Comparison of ENCODE assay signal across 29 cellular contexts in genomic region chr7:138029126-138029525, GRCh38. TPM values are rescaled to one million over a fixed set of nuclear protein-coding genes. Genes with fewer than 3 reads are reported as not detected.
A peak's percentile ranks its signal among the peaks of the same experiment; 100 is the strongest.
DNase-seq lines count a peak whose midpoint lies in the region; ATAC-seq, FAIRE-seq and TF ChIP-seq lines count a peak whose summit lies in the region.
"Had no signal": no experiment of that assay in that cellular context is flagged by ENCODE, and none has a peak within 500 bp of the region (broad histone marks: within the 10 kb centered on the region; RNA-seq: fewer than 3 reads in every experiment).

No MANE protein-coding gene starts in this region.

- H3K36me3 ChIP-seq in Caco-2 (ENCODE audit: control insufficient read depth, insufficient read depth, low read length) (no peaks in the 10 kb centered on the region; the same call in 1 of the 2 replicates), H1 (ENCODE audit: control insufficient read depth in 2 of 4, insufficient read depth in 4 of 4, low read length in 3 of 4) (peaks cover 0 to 7% (median 0%) of the 10 kb centered on the region in 4 experiments; a peak in 1 of 8 replicates), pancreas (no peaks in the 10 kb centered on the region), spleen (no peaks in the 10 kb centered on the region)
- H3K36me3 ChIP-seq: BLaER1, HAP-1, SJCRH30 had no signal

- H3K9me3 Mint-ChIP-seq in Caco-2 (ENCODE audit: unreplicated experiment), result peaks cover 44% of the 10 kb centered on the region
- peaks cover 24% of the 10 kb centered on the region for H3K9me3 Mint-ChIP-seq in nephron progenitor cell
- H3K9me3 Mint-ChIP-seq in naive thymus-derived CD8-positive, alpha-beta T cell, result peaks cover 0 to 14% (median 6%) of the 10 kb centered on the region in 9 donors
- H3K9me3 Mint-ChIP-seq: HFFc6 had no signal

- peaks cover 49% of the 10 kb centered on the region for H3K4me1 ChIP-seq in Caco-2
- H3K4me1 ChIP-seq in H1 (replicated peaks in 1 of 4; ENCODE audit: control insufficient read depth in 3 of 4, insufficient read depth in 4 of 4, low read length in 3 of 4), result peaks cover 2 to 12% (median 7%) of the 10 kb centered on the region in 4 experiments; a peak in 6 of 7 replicates
- H3K4me1 ChIP-seq in pancreas, result no peaks in the 10 kb centered on the region
- peaks cover 0 to 24% (median 0%) of the 10 kb centered on the region in 6 donors for H3K4me1 ChIP-seq in spleen
- H3K4me1 ChIP-seq: BLaER1, SJCRH30 had no signal

- H3K27me3 Mint-ChIP-seq in Caco-2 (ENCODE audit: insufficient read depth, unreplicated experiment), result no peaks in the 10 kb centered on the region
- H3K27me3 Mint-ChIP-seq in nephron progenitor cell (ENCODE audit: low read depth, poor library complexity), result peaks cover 2% of the 10 kb centered on the region
- no peaks in the 10 kb centered on the region for H3K27me3 Mint-ChIP-seq in naive thymus-derived CD8-positive, alpha-beta T cell
- H3K27me3 Mint-ChIP-seq: CD4-positive, CD25-positive, alpha-beta regulatory T cell had no signal

- H4K5ac ChIP-seq in H1 (ENCODE audit: insufficient read length, low read depth, low read length), result no peak overlapping the region

- H3K79me1 ChIP-seq in H1 (ENCODE audit: low read depth, low read length), result no peaks in the 10 kb centered on the region

- no peak for FAIRE-seq in H1 (lab: Jason Lieb, UNC)
- no peak for FAIRE-seq in pancreas (lab: Jason Lieb, UNC)
- FAIRE-seq: D721Med, GM18507 had no signal

- H3K4me1 Mint-ChIP-seq in Caco-2 (ENCODE audit: low read depth, unreplicated experiment), result peaks cover 42% of the 10 kb centered on the region
- no peaks in the 10 kb centered on the region for H3K4me1 Mint-ChIP-seq in nephron progenitor cell
- H3K4me1 Mint-ChIP-seq in naive thymus-derived CD8-positive, alpha-beta T cell, result peaks cover 0 to 36% (median 2%) of the 10 kb centered on the region in 4 donors

- no peaks in the 10 kb centered on the region for H3K27me3 ChIP-seq in Caco-2 (replicated peaks; ENCODE audit: control insufficient read depth, insufficient read depth, low read length)
- no peaks in the 10 kb centered on the region for H3K27me3 ChIP-seq in H1 (replicated peaks in 1 of 4; ENCODE audit: control insufficient read depth in 3 of 4, extremely low read depth in 1 of 4, insufficient read depth in 3 of 4, low read length in 3 of 4)
- no peaks in the 10 kb centered on the region for H3K27me3 ChIP-seq in pancreas
- no peaks in the 10 kb centered on the region for H3K27me3 ChIP-seq in spleen (replicated peaks in 1 of 7)
- H3K27me3 ChIP-seq: BLaER1, SJCRH30 had no signal

- H3K4me3 Mint-ChIP-seq in Caco-2 (ENCODE audit: unreplicated experiment) (no peak overlapping the region), nephron progenitor cell (no peak overlapping the region)
- no peak overlapping the region for H3K4me3 Mint-ChIP-seq in naive thymus-derived CD8-positive, alpha-beta T cell
- H3K4me3 Mint-ChIP-seq: CD4-positive, CD25-positive, alpha-beta regulatory T cell; HFFc6 had no signal

- WGBS in H1 (ENCODE audit: extremely low coverage in 1 of 2, insufficient coverage in 1 of 2, insufficient read length in 1 of 2, insufficient replicate concordance in 2 of 2, low coverage in 1 of 2, low lambda C conversion rate in 2 of 2, missing lambda C conversion rate in 1 of 2), 2 experiments, result 90% methylated on average over 4 of the region's 4 CpGs; no CpG with 5 or more reads in 1 of the 2 experiments
- WGBS in pancreas, 2 donors, result 86 to 87% methylated on average over 4 of the region's 4 CpGs
- WGBS in spleen, 5 donors, result 80 to 91% (median 86%) methylated on average over 4 of the region's 4 CpGs

- CTCF ChIA-PET in Caco-2 (lab: Charles Lee) (no interaction called here), H1 (lab: Charles Lee; ENCODE audit: partially characterized antibody) (no interaction called here)

- intact Hi-C loops in Caco-2 (cut with micrococcal nuclease; ENCODE audit: unreplicated experiment) (no loop called here), pancreas (cut with DNase I) (no loop called here), spleen (cut with DNase I; ENCODE audit: low total_unique reads) (no loop called here)

- H3K27ac ChIP-seq in VCaP (peak overlapping the region; percentile 24; the same call in 1 of the 2 replicates), H1 (ENCODE audit: low read depth, low read length) (no peak overlapping the region), pancreas (no peak overlapping the region), spleen (peak overlapping the region in 1 of 8 donors; percentile 28)
- H3K27ac ChIP-seq: BLaER1, KMS-11, SJCRH30 had no signal

- H3K36me3 Mint-ChIP-seq in Caco-2 (ENCODE audit: insufficient read depth, unreplicated experiment) (no peaks in the 10 kb centered on the region), nephron progenitor cell (ENCODE audit: low read depth) (no peaks in the 10 kb centered on the region)
- peaks cover 0 to 11% (median 4%) of the 10 kb centered on the region in 3 donors for H3K36me3 Mint-ChIP-seq in naive thymus-derived CD8-positive, alpha-beta T cell
- H3K36me3 Mint-ChIP-seq: CD4-positive, CD25-positive, alpha-beta regulatory T cell had no signal

- no peak overlapping the region for H3K4me2 ChIP-seq in H1 (ENCODE audit: insufficient read depth in 1 of 2, low read depth in 2 of 2, low read length in 2 of 2)
- H3K4me2 ChIP-seq: BLaER1, KMS-11, PC-9 had no signal

- TF ChIP-seq POLR2A in H1 (IDR thresholded peaks at IDR 0.05; ENCODE audit: control extremely low read depth in 1 of 2, low read depth in 2 of 2, low read length in 2 of 2) (no peak), spleen (IDR thresholded peaks at IDR 0.05) (no peak)

- H3K4me3 ChIP-seq in Caco-2 (ENCODE audit: low read depth, low read length) (no peak overlapping the region), H1 (ENCODE audit: extremely low read depth in 1 of 4, insufficient read depth in 2 of 4, low read depth in 3 of 4, low read length in 4 of 4) (no peak overlapping the region), pancreas (no peak overlapping the region), spleen (no peak overlapping the region)
- H3K4me3 ChIP-seq: BLaER1, HAP-1, PC-9, SJCRH30 had no signal

- no peak overlapping the region for H4K8ac ChIP-seq in H1 (ENCODE audit: extremely low read depth, insufficient read depth, low read length)

- H3K27ac Mint-ChIP-seq in Caco-2 (ENCODE audit: unreplicated experiment) (peak overlapping the region; percentile 57), nephron progenitor cell (peak overlapping the region; percentile 14)
- H3K27ac Mint-ChIP-seq in naive thymus-derived CD8-positive, alpha-beta T cell, result peak overlapping the region in 1 of 10 donors; percentile 36
- H3K27ac Mint-ChIP-seq: CD4-positive, CD25-positive, alpha-beta regulatory T cell; HFFc6 had no signal

- peak overlapping the region; percentile 23; the same call in 1 of the 2 replicates for H2BK20ac ChIP-seq in H1 (ENCODE audit: low read length)

- TF ChIP-seq CTCF in Caco-2 (IDR thresholded peaks at IDR 0.05; ENCODE audit: insufficient read depth in 1 of 2, low read depth in 1 of 2, low read length in 1 of 2, severe bottlenecking in 1 of 2, unreplicated experiment in 1 of 2) (no peak), VCaP (conservative IDR thresholded peaks at IDR 0.05) (no peak), H1 (IDR thresholded peaks at IDR 0.05; ENCODE audit: control extremely low read depth in 1 of 3, insufficient read depth in 1 of 3, low read depth in 1 of 3, low read length in 3 of 3) (no peak), nephron progenitor cell (IDR thresholded peaks at IDR 0.05) (no peak), pancreas (IDR thresholded peaks at IDR 0.05) (no peak), spleen (IDR thresholded peaks at IDR 0.05 in 8 of 11, conservative IDR thresholded peaks at IDR 0.05 in 3 of 11) (no peak)

- H3K23me2 ChIP-seq in H1 (ENCODE audit: low read depth, low read length), result no peaks in the 10 kb centered on the region

- DNase-seq in Caco-2 (no peak), H1 (ENCODE audit: low read depth in 1 of 2, low spot score in 2 of 2) (no peak), nephron progenitor cell (no peak), NCI-H1092 treated with DMSO at 0.1 percent for 48 hours (lab: John Stamatoyannopoulos, UW) (no peak), pancreas (no peak), spleen (no peak)
- no peak for DNase-seq in naive thymus-derived CD8-positive, alpha-beta T cell
- DNase-seq: 8988T; ACHN; CD4-positive, CD25-positive, alpha-beta regulatory T cell; HFFc6; IMR-90; NCI-H1092; NCI-H1436; NCI-H187; NCI-H2171 treated with DMSO at 0.1 percent for 48 hours; NCI-H524 treated with DMSO at 0.1 percent for 48 hours; NCI-H774; PC-9; SJCRH30 had no signal

- H3K14ac ChIP-seq in H1 (ENCODE audit: insufficient read length), result no peak overlapping the region

- no TSS peak for BruUV-seq in Caco-2 (replicated peaks; lab: Mats Ljungman, UMichigan)

- H2BK5ac ChIP-seq in H1 (ENCODE audit: low read depth, low read length), result no peak overlapping the region

- TF ChIP-seq EP300 in H1 (IDR thresholded peaks at IDR 0.05; ENCODE audit: borderline replicate concordance in 1 of 2, low read depth in 2 of 2, low read length in 2 of 2), result no peak

- H3K9ac ChIP-seq in H1 (replicated peaks in 1 of 4; ENCODE audit: extremely low read depth in 1 of 4, low read depth in 3 of 4, low read length in 3 of 4), result no peak overlapping the region
- H3K9ac ChIP-seq: BLaER1, KMS-11 had no signal

- H3K56ac ChIP-seq in H1 (replicated peaks; ENCODE audit: insufficient read length, low read depth, low read length), result no peak overlapping the region

- no peak overlapping the region for H3K23ac ChIP-seq in H1 (ENCODE audit: insufficient read length)

- POLR2A ChIA-PET in Caco-2 (lab: Charles Lee), result no interaction called here
- POLR2A ChIA-PET in H1 (lab: Charles Lee; ENCODE audit: partially characterized antibody), result no interaction called here
- POLR2A ChIA-PET in naive thymus-derived CD8-positive, alpha-beta T cell (lab: Charles Lee), result no interaction called here

- peaks cover 14% of the 10 kb centered on the region; the same call in 1 of the 2 replicates for H3K9me3 ChIP-seq in Caco-2
- H3K9me3 ChIP-seq in H1 (ENCODE audit: insufficient read depth in 2 of 2, low read depth in 1 of 2, low read length in 1 of 2), result peaks cover 16% of the 10 kb centered on the region in 2 experiments; a peak in 3 of 4 replicates
- H3K9me3 ChIP-seq in pancreas, result no peaks in the 10 kb centered on the region
- peaks cover 0 to 12% (median 4%) of the 10 kb centered on the region in 8 donors for H3K9me3 ChIP-seq in spleen
- H3K9me3 ChIP-seq: HAP-1 had no signal

- no peak overlapping the region for H2AK5ac ChIP-seq in H1 (ENCODE audit: low read depth, low read length)

- H2BK120ac ChIP-seq in H1 (replicated peaks; ENCODE audit: low read depth, low read length), result peak overlapping the region; percentile 65

- H4K20me1 ChIP-seq in H1 (replicated peaks in 1 of 2; ENCODE audit: control insufficient read depth in 1 of 2, insufficient read depth in 2 of 2, low read length in 2 of 2), result no peaks in the 10 kb centered on the region
- H4K20me1 ChIP-seq: BLaER1 had no signal

- no peak overlapping the region for H2BK15ac ChIP-seq in H1 (ENCODE audit: low read length)

- no peak overlapping the region for H2AFZ ChIP-seq in H1 (ENCODE audit: low read length)
- H2AFZ ChIP-seq: PC-9 had no signal

- no peak for TF ChIP-seq RAD21 in H1 (IDR thresholded peaks at IDR 0.05 in 1 of 2, conservative IDR thresholded peaks at IDR 0.05 in 1 of 2; ENCODE audit: low read depth in 2 of 2, low read length in 2 of 2)

- H3K18ac ChIP-seq in H1 (ENCODE audit: extremely low read depth, low read length), result peak overlapping the region; percentile 4; the same call in 1 of the 2 replicates

- H3K79me2 ChIP-seq in H1 (ENCODE audit: control insufficient read depth in 1 of 2, insufficient read depth in 2 of 2, low read length in 2 of 2), result no peaks in the 10 kb centered on the region

- H2BK12ac ChIP-seq in H1 (ENCODE audit: low read depth, low read length), result no peak overlapping the region

- no peak overlapping the region for H4K91ac ChIP-seq in H1 (replicated peaks; ENCODE audit: insufficient read length, low read length)

- no peak for ATAC-seq in naive thymus-derived CD8-positive, alpha-beta T cell
- no peak for ATAC-seq in pancreas
- ATAC-seq: Right ventricle myocardium inferior, SK-N-SH treated with all-trans-retinoic acid at 6 μM for 48 hours had no signal

- H3K4ac ChIP-seq in H1 (replicated peaks; ENCODE audit: insufficient read length, low read depth, low read length), result no peak overlapping the region

RNA-seq across cellular contexts. Expression of gene CREB3L2, which starts 27.2 kb away (rescaled TPM):
- 106 and 123 TPM in 2 replicates for total RNA-seq in Caco-2 (2022)
- 48.3 and 51.9 TPM in 2 replicates for total RNA-seq in H1 (2021; fragmentation: NEBNext Ultra II Directional; extraction: Animal tissue kit (Norgen Biotek cat#: 25700))
- 14.4 and 16.5 TPM in 2 replicates for polyA plus RNA-seq in H1 (2011; rRNA removed)
- 12.2 TPM for polyA plus RNA-seq in H1 (2011; cell fraction: cytosol; rRNA removed)
- 21.2 TPM for polyA plus RNA-seq in H1 (2011; cell fraction: nucleus; rRNA removed)
- 12.1 to 15.9 TPM (median 14.9 TPM) in 4 replicates for polyA plus RNA-seq in H1 (2012, experiment 1 of 2)
- polyA plus RNA-seq in H1 (2012, experiment 2 of 2), result 2.5 TPM
- polyA plus RNA-seq in H1 (2013, experiment 1 of 2), result 22.8 TPM
- 25.6 TPM for polyA plus RNA-seq in H1 (2013, experiment 2 of 2)
- polyA minus RNA-seq in H1 (2011; rRNA and poly(A)+ RNA removed), result 33.3 and 34.7 TPM in 2 replicates
- 19.2 TPM for polyA minus RNA-seq in H1 (2011; cell fraction: cytosol; rRNA and poly(A)+ RNA removed)
- 74.4 TPM for polyA minus RNA-seq in H1 (2011; cell fraction: nucleus; rRNA and poly(A)+ RNA removed)
- total RNA-seq in naive thymus-derived CD8-positive, alpha-beta T cell, result 10 to 100 TPM in 1 of 2 experiments, 1 to 10 TPM in 1; 9.1 to 12.8 TPM
- 1 to 10 TPM; 5.2 to 9.0 (median 5.5) TPM for polyA plus RNA-seq in naive thymus-derived CD8-positive, alpha-beta T cell
- 10 to 100 TPM; 21.3 to 38.4 (median 32.3) TPM for total RNA-seq in pancreas
- polyA plus RNA-seq in pancreas, result 10 to 100 TPM in 1 of 2 donors, 1 to 10 TPM in 1; 6.6 to 10.4 TPM
- 10 to 100 TPM; 29.3 to 68.4 (median 44.9) TPM for total RNA-seq in spleen
- 1 to 10 TPM; 3.5 to 6.1 (median 5.4) TPM for polyA plus RNA-seq in spleen

RNA-seq across cellular contexts. Expression of gene AKR1D1, which starts 47.1 kb away (rescaled TPM):
- total RNA-seq in Caco-2 (2022) (2.2 and 2.3 TPM in 2 replicates), pancreas (under 1 TPM in 1 of 6 donors, not detected in 5; 0.28 TPM), spleen (under 1 TPM in 1 of 7 donors, not detected in 6; 0.39 TPM)
- not detected in 2 replicates for total RNA-seq in H1 (2021; fragmentation: NEBNext Ultra II Directional; extraction: Animal tissue kit (Norgen Biotek cat#: 25700))
- polyA plus RNA-seq in H1 (2011; rRNA removed) (not detected in 2 replicates), pancreas (under 1 TPM in 1 of 2 donors, not detected in 1; 0.02 TPM), spleen (not detected)
- 0.03 TPM for polyA plus RNA-seq in H1 (2011; cell fraction: cytosol; rRNA removed)
- polyA plus RNA-seq in H1 (2011; cell fraction: nucleus; rRNA removed), result not detected
- polyA plus RNA-seq in H1 (2012, experiment 1 of 2), result not detected in 4 replicates
- not detected for polyA plus RNA-seq in H1 (2012, experiment 2 of 2)
- polyA plus RNA-seq in H1 (2013, experiment 1 of 2), result 0.06 TPM
- polyA plus RNA-seq in H1 (2013, experiment 2 of 2), result 0.13 TPM
- polyA minus RNA-seq in H1 (2011; rRNA and poly(A)+ RNA removed), result 0.16 and 0.20 TPM in 2 replicates
- not detected for polyA minus RNA-seq in H1 (2011; cell fraction: cytosol; rRNA and poly(A)+ RNA removed)
- not detected for polyA minus RNA-seq in H1 (2011; cell fraction: nucleus; rRNA and poly(A)+ RNA removed)
- not detected for total RNA-seq in naive thymus-derived CD8-positive, alpha-beta T cell
- not detected for polyA plus RNA-seq in naive thymus-derived CD8-positive, alpha-beta T cell
- total RNA-seq: CD4-positive, CD25-positive, alpha-beta regulatory T cell; IMR-90; PC-9; Right ventricle myocardium inferior; RPMI7951; SJCRH30 had no signal
- polyA plus RNA-seq: CD4-positive, CD25-positive, alpha-beta regulatory T cell; IMR-90 had no signal
